12 cellular contexts compared by ENCODE assay signal in genomic region chr6:6875818-6876470, GRCh38.
DNase-seq lines count a peak whose midpoint lies in the region; ATAC-seq and TF ChIP-seq lines count a peak whose summit lies in the region.
"Had no signal": no experiment of that assay in that cellular context is flagged by ENCODE, and none has a peak within 500 bp of the region (broad histone marks: within the 10 kb centered on the region; RNA-seq: fewer than 3 reads in every experiment).

No MANE protein-coding gene starts in this region.

- H3K4me1 Mint-ChIP-seq in dendritic cell treated with granulocyte-macrophage colony-stimulating factor and Interleukin-4, amounts not matched to agents 40 ng/mL and 50 ng/mL, for 4 days (ENCODE audit: low read depth), result peaks cover 73% of the 10 kb centered on the region
- peaks cover 46% of the 10 kb centered on the region for H3K4me1 Mint-ChIP-seq in nephron
- H3K4me1 Mint-ChIP-seq in naive thymus-derived CD8-positive, alpha-beta T cell, result peaks cover 0 to 8% (median 0%) of the 10 kb centered on the region in 4 donors
- H3K4me1 Mint-ChIP-seq in activated CD8-positive, alpha-beta memory T cell treated with anti-CD3 and anti-CD28 coated beads, Interleukin-2, amount 10 ng/mL, durations not matched to agents 7 days and 5 days, result peaks cover 8% of the 10 kb centered on the region
- H3K4me1 Mint-ChIP-seq: central memory CD8-positive, alpha-beta T cell had no signal

- no peak overlapping the region for H3K4me3 Mint-ChIP-seq in dendritic cell treated with granulocyte-macrophage colony-stimulating factor and Interleukin-4, amounts not matched to agents 40 ng/mL and 50 ng/mL, for 4 days
- H3K4me3 Mint-ChIP-seq in nephron, result peak overlapping the region in 1 of 3 experiments; percentile 39
- H3K4me3 Mint-ChIP-seq in naive thymus-derived CD8-positive, alpha-beta T cell, result no peak overlapping the region
- no peak overlapping the region for H3K4me3 Mint-ChIP-seq in activated CD8-positive, alpha-beta memory T cell treated with anti-CD3 and anti-CD28 coated beads, Interleukin-2, amount 10 ng/mL, durations not matched to agents 7 days and 5 days
- H3K4me3 Mint-ChIP-seq: central memory CD8-positive, alpha-beta T cell had no signal

- POLR2A ChIA-PET in naive thymus-derived CD8-positive, alpha-beta T cell (lab: Charles Lee), result interaction anchor here (0.7 kb wide), 2 partner anchors 20 to 271 kb away, joined by 4 to 7 read pairs; no protein-coding TSS in a partner anchor

- peak overlapping the region in 6 of 11 experiments; percentile 4 to 62 (median 22); a peak in 9 of 22 replicates for H3K4me2 ChIP-seq in BLaER1 treated with 17β-estradiol and CSF1 and Interleukin-3, amounts not matched to agents 10 nM and 100 nM

- no peak overlapping the region for H3K4me3 ChIP-seq in BLaER1 treated with 17β-estradiol and CSF1 and Interleukin-3, amounts not matched to agents 10 nM and 100 nM
- H3K4me3 ChIP-seq: right lobe of liver had no signal

- peak overlapping the region in 5 of 11 experiments; percentile 29 to 65 (median 53); a peak in 8 of 22 replicates for H3K27ac ChIP-seq in BLaER1 treated with 17β-estradiol and CSF1 and Interleukin-3, amounts not matched to agents 10 nM and 100 nM
- H3K27ac ChIP-seq: right lobe of liver had no signal

- H3K9me3 ChIP-seq in BLaER1 treated with 17β-estradiol and CSF1 and Interleukin-3, amounts not matched to agents 10 nM and 100 nM (replicated peaks in 1 of 11), result peaks cover 0 to 11% (median 0%) of the 10 kb centered on the region in 11 experiments; a peak in 5 of 22 replicates
- H3K9me3 ChIP-seq: right lobe of liver had no signal

- H3K27ac Mint-ChIP-seq in dendritic cell treated with granulocyte-macrophage colony-stimulating factor and Interleukin-4, amounts not matched to agents 40 ng/mL and 50 ng/mL, for 4 days, result peak overlapping the region; percentile 79
- peak overlapping the region; percentile 58 to 85 (median 65) for H3K27ac Mint-ChIP-seq in nephron
- no peak overlapping the region for H3K27ac Mint-ChIP-seq in naive thymus-derived CD8-positive, alpha-beta T cell
- no peak overlapping the region for H3K27ac Mint-ChIP-seq in activated CD8-positive, alpha-beta memory T cell treated with anti-CD3 and anti-CD28 coated beads, Interleukin-2, amount 10 ng/mL, durations not matched to agents 7 days and 5 days

- H3K36me3 ChIP-seq in BLaER1 treated with 17β-estradiol and CSF1 and Interleukin-3, amounts not matched to agents 10 nM and 100 nM, result no peaks in the 10 kb centered on the region
- H3K36me3 ChIP-seq: right lobe of liver had no signal

- peaks cover 8% of the 10 kb centered on the region for H3K36me3 Mint-ChIP-seq in dendritic cell treated with granulocyte-macrophage colony-stimulating factor and Interleukin-4, amounts not matched to agents 40 ng/mL and 50 ng/mL, for 4 days (ENCODE audit: low read depth)
- no peaks in the 10 kb centered on the region for H3K36me3 Mint-ChIP-seq in nephron (ENCODE audit: low read depth)
- no peaks in the 10 kb centered on the region for H3K36me3 Mint-ChIP-seq in naive thymus-derived CD8-positive, alpha-beta T cell
- H3K36me3 Mint-ChIP-seq in activated CD8-positive, alpha-beta memory T cell treated with anti-CD3 and anti-CD28 coated beads, Interleukin-2, amount 10 ng/mL, durations not matched to agents 7 days and 5 days, result no peaks in the 10 kb centered on the region

- no peak for ATAC-seq in naive thymus-derived CD8-positive, alpha-beta T cell
- ATAC-seq in GM21723 (IDR thresholded peaks at IDR 0.05; ENCODE audit: unreplicated experiment), result no peak
- ATAC-seq in activated CD8-positive, alpha-beta memory T cell treated with anti-CD3 and anti-CD28 coated beads, Interleukin-2, amount 10 ng/mL, durations not matched to agents 7 days and 5 days, result no peak
- ATAC-seq: stimulated activated naive CD8-positive, alpha-beta T cell treated with anti-CD3 and anti-CD28 coated beads, Interleukin-15, Interleukin-2, amounts not matched to agents 100 U/mL and 50 U/mL, for 24 hours had no signal

- CTCF ChIA-PET in activated CD8-positive, alpha-beta memory T cell treated with anti-CD3 and anti-CD28 coated beads, Interleukin-2, amount 10 ng/mL, durations not matched to agents 7 days and 5 days (lab: Charles Lee), result interaction anchor here (0.7 kb wide), 1 partner anchor 1732 kb away, joined by 3 read pairs; no protein-coding TSS in a partner anchor

- intact Hi-C loops in dendritic cell treated with granulocyte-macrophage colony-stimulating factor and Interleukin-4, amounts not matched to agents 40 ng/mL and 50 ng/mL, for 4 days (cut with micrococcal nuclease), result no loop called here

- peaks cover 38 to 93% (median 68%) of the 10 kb centered on the region in 10 experiments for H3K4me1 ChIP-seq in BLaER1 treated with 17β-estradiol and CSF1 and Interleukin-3, amounts not matched to agents 10 nM and 100 nM
- H3K4me1 ChIP-seq: right lobe of liver had no signal

- no peaks in the 10 kb centered on the region for H3K27me3 ChIP-seq in BLaER1 treated with 17β-estradiol and CSF1 and Interleukin-3, amounts not matched to agents 10 nM and 100 nM
- H3K27me3 ChIP-seq: right lobe of liver had no signal

- H3K27me3 Mint-ChIP-seq in dendritic cell treated with granulocyte-macrophage colony-stimulating factor and Interleukin-4, amounts not matched to agents 40 ng/mL and 50 ng/mL, for 4 days, result no peaks in the 10 kb centered on the region
- peaks cover 9% of the 10 kb centered on the region for H3K27me3 Mint-ChIP-seq in nephron (ENCODE audit: low read depth)
- H3K27me3 Mint-ChIP-seq in naive thymus-derived CD8-positive, alpha-beta T cell, result peaks cover 0 to 2% (median 0%) of the 10 kb centered on the region in 5 donors
- H3K27me3 Mint-ChIP-seq in activated CD8-positive, alpha-beta memory T cell treated with anti-CD3 and anti-CD28 coated beads, Interleukin-2, amount 10 ng/mL, durations not matched to agents 7 days and 5 days, result peaks cover 19% of the 10 kb centered on the region

- H3K9me3 Mint-ChIP-seq in dendritic cell treated with granulocyte-macrophage colony-stimulating factor and Interleukin-4, amounts not matched to agents 40 ng/mL and 50 ng/mL, for 4 days, result no peaks in the 10 kb centered on the region
- H3K9me3 Mint-ChIP-seq in nephron, result peaks cover 3% of the 10 kb centered on the region
- H3K9me3 Mint-ChIP-seq in naive thymus-derived CD8-positive, alpha-beta T cell, result no peaks in the 10 kb centered on the region
- H3K9me3 Mint-ChIP-seq in activated CD8-positive, alpha-beta memory T cell treated with anti-CD3 and anti-CD28 coated beads, Interleukin-2, amount 10 ng/mL, durations not matched to agents 7 days and 5 days (ENCODE audit: low read depth), result no peaks in the 10 kb centered on the region
- H3K9me3 Mint-ChIP-seq: central memory CD8-positive, alpha-beta T cell had no signal

- H3K9ac ChIP-seq in BLaER1 treated with 17β-estradiol and CSF1 and Interleukin-3, amounts not matched to agents 10 nM and 100 nM, result no peak overlapping the region; a peak in 2 of 22 replicates

- no peaks in the 10 kb centered on the region for H4K20me1 ChIP-seq in BLaER1 treated with 17β-estradiol and CSF1 and Interleukin-3, amounts not matched to agents 10 nM and 100 nM

- DNase-seq in MV-4-11 (lab: John Stamatoyannopoulos, UW), result peak; percentile 94
- no peak for DNase-seq in HuH-7.5 (ENCODE audit: low spot score)
- DNase-seq in naive thymus-derived CD8-positive, alpha-beta T cell, result no peak
- no peak for DNase-seq in activated CD8-positive, alpha-beta memory T cell treated with anti-CD3 and anti-CD28 coated beads, Interleukin-2, amount 10 ng/mL, durations not matched to agents 7 days and 5 days
- DNase-seq: right lobe of liver; SHP77; stimulated activated naive CD8-positive, alpha-beta T cell treated with anti-CD3 and anti-CD28 coated beads, Interleukin-15, Interleukin-2, amounts not matched to agents 100 U/mL and 50 U/mL, for 24 hours had no signal

- TF ChIP-seq CTCF in nephron (IDR thresholded peaks at IDR 0.05; ENCODE audit: unreplicated experiment in 3 of 3), result no peak

Comparison
In these comparisons a context has a peak if more than half of its experiments do, and no peak if none do; other contexts are left out.
1. H3K27ac Mint-ChIP-seq: peak in dendritic cell treated with granulocyte-macrophage colony-stimulating factor and Interleukin-4, amounts not matched to agents 40 ng/mL and 50 ng/mL, for 4 days (single experiment) and nephron (3 of 3); none in naive thymus-derived CD8-positive, alpha-beta T cell (0 of 10) and activated CD8-positive, alpha-beta memory T cell treated with anti-CD3 and anti-CD28 coated beads, Interleukin-2, amount 10 ng/mL, durations not matched to agents 7 days and 5 days (single experiment).